In the genomic region with DNA sequence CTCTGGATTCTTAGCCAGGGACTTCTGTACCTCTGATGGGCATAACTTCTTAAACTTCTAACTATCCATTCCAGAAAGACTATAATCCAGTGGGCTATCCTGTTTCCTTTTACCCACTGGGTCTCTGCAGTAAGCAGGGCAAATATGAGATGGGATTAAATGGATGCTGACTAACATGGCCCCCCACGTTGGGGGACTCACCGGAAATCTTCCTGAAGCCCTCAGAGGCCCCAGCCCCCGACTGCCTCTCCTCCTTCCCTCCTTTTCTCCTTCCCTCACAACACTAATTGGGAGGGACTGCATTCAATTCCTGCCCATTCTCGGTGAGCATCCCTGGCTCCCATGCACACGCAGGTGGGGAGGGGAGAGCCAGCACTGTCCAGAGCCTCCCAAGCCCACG, we compare ENCODE assay signal across 1 cellular context.
TF ChIP-seq lines count a peak whose summit lies in the region.

No MANE protein-coding gene starts in this region.

TF ChIP-seq in H1, 55 proteins besides CTCF, POLR2A, EP300 and RAD21:
- TF ChIP-seq EGR1 (IDR thresholded peaks at IDR 0.05; ENCODE audit: borderline replicate concordance, low read depth, low read length) (no peak), MAFK (IDR thresholded peaks at IDR 0.05; ENCODE audit: low read depth, low read length) (no peak), BCL11A (IDR thresholded peaks at IDR 0.05; ENCODE audit: low read depth in 2 of 2, low read length in 2 of 2) (no peak), TBP (IDR thresholded peaks at IDR 0.05; ENCODE audit: low read depth, low read length) (no peak), CTBP2 (IDR thresholded peaks at IDR 0.05; ENCODE audit: borderline replicate concordance, insufficient read depth, insufficient read length, low read length) (no peak), GTF2F1 (IDR thresholded peaks at IDR 0.05; ENCODE audit: borderline replicate concordance, low read depth, low read length) (no peak), KDM1A (IDR thresholded peaks at IDR 0.05; ENCODE audit: borderline replicate concordance, low read length) (no peak)
